ENCODE assay signal across 34 cellular contexts in the genomic region with DNA sequence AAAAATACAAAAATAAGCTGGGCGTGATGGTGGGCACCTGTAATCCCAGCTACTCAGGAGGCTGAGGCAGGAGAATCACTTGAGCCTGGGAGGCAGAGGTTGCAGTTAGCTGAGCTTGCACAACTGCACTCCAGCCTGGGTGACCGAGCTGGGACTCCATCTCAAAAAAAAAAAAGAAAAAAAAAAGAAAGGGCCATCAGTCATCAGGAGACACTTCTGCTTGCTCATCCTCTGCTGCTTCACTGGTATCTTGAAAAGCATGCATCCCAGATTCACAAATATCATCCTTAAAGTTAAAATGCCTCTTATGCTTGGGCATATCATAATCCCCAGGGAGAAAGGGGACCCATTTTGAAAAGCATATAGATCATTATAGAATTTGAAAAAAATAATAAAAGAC.
"Had no signal": no experiment of that assay in that cellular context is flagged by ENCODE, and none has a peak within 500 bp of the region (broad histone marks: within the 10 kb centered on the region; RNA-seq: fewer than 3 reads in every experiment).

No MANE protein-coding gene starts in this region.

- DNase-seq: Karpas-422, Kasumi-1, MG63, MM.1S, MV-4-11, NCI-H1048, NCI-H1092, NCI-H1092 treated with DMSO at 0.1 percent for 48 hours, NCI-H1105, NCI-H1105 treated with DMSO at 0.1 percent for 48 hours, NCI-H1417, NCI-H1417 treated with DMSO at 0.1 percent for 48 hours, NCI-H1436, NCI-H1436 treated with DMSO at 0.1 percent for 48 hours, NCI-H146, NCI-H1694, NCI-H1694 treated with DMSO at 0.1 percent for 48 hours, NCI-H187, NCI-H187 treated with DMSO at 0.1 percent for 48 hours, NCI-H1930, NCI-H2029, NCI-H2029 treated with DMSO at 0.1 percent for 48 hours, NCI-H2081, NCI-H2081 treated with DMSO at 0.1 percent for 48 hours, NCI-H2107, NCI-H2171, NCI-H2171 treated with DMSO at 0.1 percent for 48 hours, NCI-H2227 treated with DMSO at 0.1 percent for 48 hours, NCI-H226, NCI-H345, NCI-H446, NCI-H446 treated with DMSO at 0.1 percent for 48 hours, NCI-H510A, NCI-H510A treated with DMSO at 0.1 percent for 48 hours had no signal

- H3K4me3 ChIP-seq: MG63 had no signal

- H3K36me3 ChIP-seq: MG63 had no signal

- H3K27me3 ChIP-seq: MG63 had no signal

- H3K9me3 ChIP-seq: MG63 had no signal
